In the genomic region with DNA sequence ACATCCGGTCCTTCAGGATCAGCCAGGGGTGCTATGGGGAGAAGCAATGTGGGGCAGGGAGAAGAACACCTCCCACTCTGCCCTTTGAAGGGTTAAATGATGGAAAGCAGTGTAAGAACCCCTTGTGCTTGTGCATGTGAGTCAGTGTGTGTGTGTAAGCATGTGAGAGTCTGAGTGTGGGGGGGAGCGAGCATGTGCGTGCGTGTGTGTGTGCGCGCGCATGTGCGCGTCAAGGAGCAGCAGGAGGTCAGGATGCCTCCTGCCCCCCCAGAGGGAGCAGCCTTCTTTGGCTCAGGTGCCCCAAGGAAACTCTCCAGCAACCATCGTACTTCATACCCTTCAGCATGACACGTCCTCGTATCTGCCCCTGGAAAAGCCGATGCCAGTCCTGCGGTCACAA, we compare ENCODE assay signal across 27 cellular contexts. TPM values are rescaled to one million over a fixed set of nuclear protein-coding genes. Genes with fewer than 3 reads are reported as not detected.
"Had no signal": no experiment of that assay in that cellular context is flagged by ENCODE, and none has a peak within 500 bp of the region (broad histone marks: within the 10 kb centered on the region; RNA-seq: fewer than 3 reads in every experiment).

No MANE protein-coding gene starts in this region.

- H3K4me3 Mint-ChIP-seq: activated CD4-positive, alpha-beta T cell treated with anti-CD3 and anti-CD28 coated beads, Interleukin-2, amount 10 ng/mL, durations not matched to agents 7 days and 5 days; activated CD8-positive, alpha-beta T cell treated with anti-CD3 and anti-CD28 coated beads for 36 hours; activated naive CD8-positive, alpha-beta T cell; brain; natural killer cell treated with Interleukin-12 subunit alpha and Interleukin-12 subunit beta and Interleukin-15 and Interleukin-18, amount 100 ng/mL, for 72 hours; stimulated activated naive B cell treated with anti-CD40 and anti-IgM and Interleukin-4, amounts not matched to agents 10 μg/mL and 1 μg/mL and 100 μg/mL, for 72 hours; WTC11 had no signal

- H3K4me3 ChIP-seq: cardiac muscle cell, coronary artery, dorsolateral prefrontal cortex, heart left ventricle, left lung, lower lobe of right lung, ovary, right lobe of liver, skin epidermis, stomach, thyroid gland had no signal

- H3K27me3 Mint-ChIP-seq: activated CD4-positive, alpha-beta T cell treated with anti-CD3 and anti-CD28 coated beads, Interleukin-2, amount 10 ng/mL, durations not matched to agents 7 days and 5 days; brain had no signal

- ATAC-seq: heart left ventricle; lower lobe of right lung; right lobe of liver; stimulated activated naive B cell treated with anti-CD40 and anti-IgM and Interleukin-4, amounts not matched to agents 10 μg/mL and 1 μg/mL and 100 μg/mL, for 72 hours; WTC11 had no signal

- H3K4me1 Mint-ChIP-seq: brain; stimulated activated naive B cell treated with anti-CD40 and anti-IgM and Interleukin-4, amounts not matched to agents 10 μg/mL and 1 μg/mL and 100 μg/mL, for 72 hours had no signal

- H3K4me1 ChIP-seq: heart left ventricle, left lung, lower lobe of right lung, right lobe of liver, stomach, thyroid gland had no signal

- H3K27me3 ChIP-seq: cardiac muscle cell, dorsolateral prefrontal cortex, heart left ventricle, left lung, ovary, right lobe of liver, thyroid gland had no signal

- H3K27ac Mint-ChIP-seq: activated CD4-positive, alpha-beta T cell treated with anti-CD3 and anti-CD28 coated beads, Interleukin-2, amount 10 ng/mL, durations not matched to agents 7 days and 5 days; activated CD8-positive, alpha-beta T cell treated with anti-CD3 and anti-CD28 coated beads for 36 hours; activated naive CD8-positive, alpha-beta T cell; natural killer cell treated with Interleukin-12 subunit alpha and Interleukin-12 subunit beta and Interleukin-15 and Interleukin-18, amount 100 ng/mL, for 72 hours; stimulated activated naive B cell treated with anti-CD40 and anti-IgM and Interleukin-4, amounts not matched to agents 10 μg/mL and 1 μg/mL and 100 μg/mL, for 72 hours; WTC11 had no signal

- DNase-seq: activated CD4-positive, alpha-beta T cell treated with anti-CD3 and anti-CD28 coated beads for 1 hour; activated CD4-positive, alpha-beta T cell treated with anti-CD3 and anti-CD28 coated beads, Interleukin-2, amount 10 ng/mL, durations not matched to agents 7 days and 5 days; activated effector memory CD4-positive, alpha-beta T cell treated with Interleukin-2 at 50 U/mL for 16 hours; activated naive CD4-positive, alpha-beta T cell treated with Interleukin-2 at 50 U/mL for 16 hours; dorsolateral prefrontal cortex; effector memory CD4-positive, alpha-beta T cell; heart left ventricle; kidney glomerular epithelial cell; left lung; lower lobe of right lung; mesendoderm; ovary; right lobe of liver; stimulated activated CD4-positive, alpha-beta T cell treated with anti-CD3 and anti-CD28 coated beads, Interleukin-1b, Interleukin-23, amount 100 ng/mL, for 48 hours; stimulated activated naive B cell treated with anti-CD40 and anti-IgM and Interleukin-4, amounts not matched to agents 10 μg/mL and 1 μg/mL and 100 μg/mL, for 72 hours; stomach; thyroid gland had no signal

- H3K9me3 Mint-ChIP-seq: activated CD8-positive, alpha-beta T cell treated with anti-CD3 and anti-CD28 coated beads for 36 hours; activated T-cell treated with anti-CD3 and anti-CD28 coated beads, Interleukin-2, amount 50 U/mL, for 72 hours; natural killer cell treated with Interleukin-12 subunit alpha and Interleukin-12 subunit beta and Interleukin-15 and Interleukin-18, amount 100 ng/mL, for 72 hours had no signal

- H3K27ac ChIP-seq: cardiac muscle cell, coronary artery, heart left ventricle, left lung, lower lobe of right lung, ovary, right lobe of liver, skin epidermis, stomach, thyroid gland had no signal

- H3K36me3 Mint-ChIP-seq: activated naive CD8-positive, alpha-beta T cell; natural killer cell treated with Interleukin-12 subunit alpha and Interleukin-12 subunit beta and Interleukin-15 and Interleukin-18, amount 100 ng/mL, for 72 hours; WTC11 had no signal

- H3K36me3 ChIP-seq: cardiac muscle cell, heart left ventricle, left lung, lower lobe of right lung, ovary, right lobe of liver had no signal

- H3K9me3 ChIP-seq: heart left ventricle, left lung, lower lobe of right lung, ovary, right lobe of liver, stomach, thyroid gland had no signal

RNA-seq across cellular contexts. Expression of a gene that starts 30.3 kb away (rescaled TPM):
- total RNA-seq: activated CD4-positive, alpha-beta T cell treated with anti-CD3 and anti-CD28 coated beads, Interleukin-2, amount 10 ng/mL, durations not matched to agents 7 days and 5 days; activated CD8-positive, alpha-beta T cell treated with anti-CD3 and anti-CD28 coated beads for 36 hours; mononuclear cell; natural killer cell treated with Interleukin-12 subunit alpha and Interleukin-12 subunit beta and Interleukin-15 and Interleukin-18, amount 100 ng/mL, for 72 hours had no signal
